In genomic region chr19:39494661-39495060, GRCh38 we compare ENCODE assay signal across 1 cellular context.
TF ChIP-seq lines count a peak whose summit lies in the region.

No MANE protein-coding gene starts in this region.

TF ChIP-seq in HEK293, 187 proteins besides CTCF, POLR2A, EP300 and RAD21 (continued from another document):
- TF ChIP-seq ZNF18 (tag by site-specific recombination; IDR thresholded peaks at IDR 0.05), result 0 out of 2 replicates have a peak, but pooled peaks have one; percentile 32
